ENCODE assay signal across 2 cellular contexts in the genomic region with DNA sequence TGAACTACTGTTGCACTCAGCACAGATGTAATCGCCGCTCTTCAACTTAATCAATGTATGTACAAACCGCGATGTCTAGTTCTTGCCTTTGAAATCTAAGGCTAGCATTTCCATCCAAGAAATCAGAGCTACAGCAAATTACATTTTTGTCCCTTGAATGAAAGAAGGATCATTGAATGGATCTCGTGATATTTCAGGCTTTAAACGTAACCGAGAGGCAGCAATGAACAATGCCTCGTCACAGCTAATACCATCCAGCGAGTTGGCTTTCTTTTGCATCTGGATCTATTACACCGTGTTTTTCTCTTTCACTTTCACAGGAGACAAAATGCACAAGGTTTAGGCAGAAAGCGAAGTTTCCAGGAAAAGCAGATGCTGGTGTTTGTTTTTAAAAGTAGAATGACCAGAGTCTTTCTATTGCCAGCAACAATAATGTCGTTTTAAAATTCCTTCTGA.
TF ChIP-seq lines count a peak whose summit lies in the region.

No MANE protein-coding gene starts in this region.

TF ChIP-seq in A549, 52 proteins besides CTCF, POLR2A, EP300 and RAD21 (continued from another document):
- no peak for TF ChIP-seq RCOR1 (IDR thresholded peaks at IDR 0.05; ENCODE audit: low read depth, low read length)
- TF ChIP-seq PHF8 (IDR thresholded peaks at IDR 0.05; ENCODE audit: borderline replicate concordance, low read depth), result no peak
- TF ChIP-seq CHD4 (IDR thresholded peaks at IDR 0.05; ENCODE audit: borderline replicate concordance), result no peak
- peak; percentile 64 for TF ChIP-seq CHD2 (IDR thresholded peaks at IDR 0.05; ENCODE audit: low read length, partially characterized antibody)
- TF ChIP-seq, protein P1, sequence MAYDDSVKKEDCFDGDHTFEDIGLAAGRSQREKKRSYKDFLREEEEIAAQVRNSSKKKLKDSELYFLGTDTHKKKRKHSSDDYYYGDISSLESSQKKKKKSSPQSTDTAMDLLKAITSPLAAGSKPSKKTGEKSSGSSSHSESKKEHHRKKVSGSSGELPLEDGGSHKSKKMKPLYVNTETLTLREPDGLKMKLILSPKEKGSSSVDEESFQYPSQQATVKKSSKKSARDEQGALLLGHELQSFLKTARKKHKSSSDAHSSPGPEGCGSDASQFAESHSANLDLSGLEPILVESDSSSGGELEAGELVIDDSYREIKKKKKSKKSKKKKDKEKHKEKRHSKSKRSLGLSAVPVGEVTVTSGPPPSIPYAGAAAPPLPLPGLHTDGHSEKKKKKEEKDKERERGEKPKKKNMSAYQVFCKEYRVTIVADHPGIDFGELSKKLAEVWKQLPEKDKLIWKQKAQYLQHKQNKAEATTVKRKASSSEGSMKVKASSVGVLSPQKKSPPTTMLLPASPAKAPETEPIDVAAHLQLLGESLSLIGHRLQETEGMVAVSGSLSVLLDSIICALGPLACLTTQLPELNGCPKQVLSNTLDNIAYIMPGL (CRISPR knock-in tag; IDR thresholded peaks at IDR 0.05; ENCODE audit: borderline replicate concordance), result no peak
- TF ChIP-seq ZNF302 (CRISPR knock-in tag; IDR thresholded peaks at IDR 0.05), result no peak
- TF ChIP-seq HEYL (CRISPR knock-in tag; IDR thresholded peaks at IDR 0.05), result no peak
- no peak for TF ChIP-seq EHMT2 (IDR thresholded peaks at IDR 0.05; ENCODE audit: low read depth)
- TF ChIP-seq ZC3H11A (IDR thresholded peaks at IDR 0.05), result 0 out of 2 replicates have a peak, but pooled peaks have one; percentile 5
- no peak for TF ChIP-seq JUNB (IDR thresholded peaks at IDR 0.05)
- no peak for TF ChIP-seq FOSL2 (IDR thresholded peaks at IDR 0.05)
- no peak for TF ChIP-seq FOSL2 (CRISPR knock-in tag; IDR thresholded peaks at IDR 0.05)
- TF ChIP-seq, protein P2, sequence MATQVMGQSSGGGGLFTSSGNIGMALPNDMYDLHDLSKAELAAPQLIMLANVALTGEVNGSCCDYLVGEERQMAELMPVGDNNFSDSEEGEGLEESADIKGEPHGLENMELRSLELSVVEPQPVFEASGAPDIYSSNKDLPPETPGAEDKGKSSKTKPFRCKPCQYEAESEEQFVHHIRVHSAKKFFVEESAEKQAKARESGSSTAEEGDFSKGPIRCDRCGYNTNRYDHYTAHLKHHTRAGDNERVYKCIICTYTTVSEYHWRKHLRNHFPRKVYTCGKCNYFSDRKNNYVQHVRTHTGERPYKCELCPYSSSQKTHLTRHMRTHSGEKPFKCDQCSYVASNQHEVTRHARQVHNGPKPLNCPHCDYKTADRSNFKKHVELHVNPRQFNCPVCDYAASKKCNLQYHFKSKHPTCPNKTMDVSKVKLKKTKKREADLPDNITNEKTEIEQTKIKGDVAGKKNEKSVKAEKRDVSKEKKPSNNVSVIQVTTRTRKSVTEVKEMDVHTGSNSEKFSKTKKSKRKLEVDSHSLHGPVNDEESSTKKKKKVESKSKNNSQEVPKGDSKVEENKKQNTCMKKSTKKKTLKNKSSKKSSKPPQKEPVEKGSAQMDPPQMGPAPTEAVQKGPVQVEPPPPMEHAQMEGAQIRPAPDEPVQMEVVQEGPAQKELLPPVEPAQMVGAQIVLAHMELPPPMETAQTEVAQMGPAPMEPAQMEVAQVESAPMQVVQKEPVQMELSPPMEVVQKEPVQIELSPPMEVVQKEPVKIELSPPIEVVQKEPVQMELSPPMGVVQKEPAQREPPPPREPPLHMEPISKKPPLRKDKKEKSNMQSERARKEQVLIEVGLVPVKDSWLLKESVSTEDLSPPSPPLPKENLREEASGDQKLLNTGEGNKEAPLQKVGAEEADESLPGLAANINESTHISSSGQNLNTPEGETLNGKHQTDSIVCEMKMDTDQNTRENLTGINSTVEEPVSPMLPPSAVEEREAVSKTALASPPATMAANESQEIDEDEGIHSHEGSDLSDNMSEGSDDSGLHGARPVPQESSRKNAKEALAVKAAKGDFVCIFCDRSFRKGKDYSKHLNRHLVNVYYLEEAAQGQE (IDR thresholded peaks at IDR 0.05), result peak; percentile 65; the same call in 1 of the 2 replicates
- no peak for TF ChIP-seq POLR2AphosphoS2 (conservative IDR thresholded peaks at IDR 0.05; ENCODE audit: low read length)

TF ChIP-seq in K562, 482 proteins besides CTCF, POLR2A, EP300 and RAD21 (continued from another document):
- TF ChIP-seq STAG1 (CRISPR knock-in tag; IDR thresholded peaks at IDR 0.05; ENCODE audit: borderline replicate concordance), result no peak
- no peak for TF ChIP-seq BRD4 (IDR thresholded peaks at IDR 0.05)
- TF ChIP-seq POLR2H (tag; IDR thresholded peaks at IDR 0.05; ENCODE audit: low read depth), result no peak
- TF ChIP-seq, protein P3, sequence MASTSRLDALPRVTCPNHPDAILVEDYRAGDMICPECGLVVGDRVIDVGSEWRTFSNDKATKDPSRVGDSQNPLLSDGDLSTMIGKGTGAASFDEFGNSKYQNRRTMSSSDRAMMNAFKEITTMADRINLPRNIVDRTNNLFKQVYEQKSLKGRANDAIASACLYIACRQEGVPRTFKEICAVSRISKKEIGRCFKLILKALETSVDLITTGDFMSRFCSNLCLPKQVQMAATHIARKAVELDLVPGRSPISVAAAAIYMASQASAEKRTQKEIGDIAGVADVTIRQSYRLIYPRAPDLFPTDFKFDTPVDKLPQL (IDR thresholded peaks at IDR 0.05; ENCODE audit: extremely low read depth, insufficient read length), result no peak
- TF ChIP-seq DPF2 (IDR thresholded peaks at IDR 0.05), result 0 out of 2 replicates have a peak, but pooled peaks have one; percentile 8
- TF ChIP-seq, protein P4, sequence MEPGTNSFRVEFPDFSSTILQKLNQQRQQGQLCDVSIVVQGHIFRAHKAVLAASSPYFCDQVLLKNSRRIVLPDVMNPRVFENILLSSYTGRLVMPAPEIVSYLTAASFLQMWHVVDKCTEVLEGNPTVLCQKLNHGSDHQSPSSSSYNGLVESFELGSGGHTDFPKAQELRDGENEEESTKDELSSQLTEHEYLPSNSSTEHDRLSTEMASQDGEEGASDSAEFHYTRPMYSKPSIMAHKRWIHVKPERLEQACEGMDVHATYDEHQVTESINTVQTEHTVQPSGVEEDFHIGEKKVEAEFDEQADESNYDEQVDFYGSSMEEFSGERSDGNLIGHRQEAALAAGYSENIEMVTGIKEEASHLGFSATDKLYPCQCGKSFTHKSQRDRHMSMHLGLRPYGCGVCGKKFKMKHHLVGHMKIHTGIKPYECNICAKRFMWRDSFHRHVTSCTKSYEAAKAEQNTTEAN (CRISPR knock-in tag; IDR thresholded peaks at IDR 0.05), result no peak
- TF ChIP-seq ZNF174 (CRISPR knock-in tag; IDR thresholded peaks at IDR 0.05), result no peak
- TF ChIP-seq SP2 (IDR thresholded peaks at IDR 0.05; ENCODE audit: extremely low read depth, low read depth, low read length, poor library complexity, severe bottlenecking), result no peak
- TF ChIP-seq CTBP1 (IDR thresholded peaks at IDR 0.05; ENCODE audit: borderline replicate concordance), result no peak
- no peak for TF ChIP-seq CBX8 (IDR thresholded peaks at IDR 0.05; ENCODE audit: borderline replicate concordance, extremely low read depth, low read depth, low read length, poor library complexity, severe bottlenecking)
- no peak for TF ChIP-seq PHB (CRISPR knock-in tag; IDR thresholded peaks at IDR 0.05)
- TF ChIP-seq ZNF431 (CRISPR knock-in tag; IDR thresholded peaks at IDR 0.05), result no peak
- no peak for TF ChIP-seq RBM25 (IDR thresholded peaks at IDR 0.05; ENCODE audit: low read depth, low read length, severe bottlenecking)
- TF ChIP-seq CHD2 (IDR thresholded peaks at IDR 0.05; ENCODE audit: low read depth, low read length), result peak; percentile 76; the same call in 1 of the 2 replicates
- TF ChIP-seq, protein P5, sequence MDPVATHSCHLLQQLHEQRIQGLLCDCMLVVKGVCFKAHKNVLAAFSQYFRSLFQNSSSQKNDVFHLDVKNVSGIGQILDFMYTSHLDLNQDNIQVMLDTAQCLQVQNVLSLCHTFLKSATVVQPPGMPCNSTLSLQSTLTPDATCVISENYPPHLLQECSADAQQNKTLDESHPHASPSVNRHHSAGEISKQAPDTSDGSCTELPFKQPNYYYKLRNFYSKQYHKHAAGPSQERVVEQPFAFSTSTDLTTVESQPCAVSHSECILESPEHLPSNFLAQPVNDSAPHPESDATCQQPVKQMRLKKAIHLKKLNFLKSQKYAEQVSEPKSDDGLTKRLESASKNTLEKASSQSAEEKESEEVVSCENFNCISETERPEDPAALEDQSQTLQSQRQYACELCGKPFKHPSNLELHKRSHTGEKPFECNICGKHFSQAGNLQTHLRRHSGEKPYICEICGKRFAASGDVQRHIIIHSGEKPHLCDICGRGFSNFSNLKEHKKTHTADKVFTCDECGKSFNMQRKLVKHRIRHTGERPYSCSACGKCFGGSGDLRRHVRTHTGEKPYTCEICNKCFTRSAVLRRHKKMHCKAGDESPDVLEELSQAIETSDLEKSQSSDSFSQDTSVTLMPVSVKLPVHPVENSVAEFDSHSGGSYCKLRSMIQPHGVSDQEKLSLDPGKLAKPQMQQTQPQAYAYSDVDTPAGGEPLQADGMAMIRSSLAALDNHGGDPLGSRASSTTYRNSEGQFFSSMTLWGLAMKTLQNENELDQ (CRISPR knock-in tag; IDR thresholded peaks at IDR 0.05; ENCODE audit: borderline replicate concordance), result no peak
- no peak for TF ChIP-seq ATF1 (CRISPR knock-in tag; IDR thresholded peaks at IDR 0.05)
- TF ChIP-seq ATF1 (tag; IDR thresholded peaks at IDR 0.05), result 0 out of 2 replicates have a peak, but pooled peaks have one; percentile 32
- peak; percentile 21; the same call in 1 of the 2 replicates for TF ChIP-seq PHF21A (IDR thresholded peaks at IDR 0.05; ENCODE audit: borderline replicate concordance, low read depth)
- TF ChIP-seq ZNF384 (IDR thresholded peaks at IDR 0.05; ENCODE audit: low read depth, low read length), result no peak
- TF ChIP-seq HNRNPLL (IDR thresholded peaks at IDR 0.05; ENCODE audit: low read depth, low read length, poor library complexity, severe bottlenecking), result no peak
- TF ChIP-seq ZNF79 (CRISPR knock-in tag; IDR thresholded peaks at IDR 0.05; ENCODE audit: low read depth), result no peak
- no peak; the same call in 1 of the 2 replicates for TF ChIP-seq SMARCE1 (IDR thresholded peaks at IDR 0.05)
- TF ChIP-seq, protein P6, sequence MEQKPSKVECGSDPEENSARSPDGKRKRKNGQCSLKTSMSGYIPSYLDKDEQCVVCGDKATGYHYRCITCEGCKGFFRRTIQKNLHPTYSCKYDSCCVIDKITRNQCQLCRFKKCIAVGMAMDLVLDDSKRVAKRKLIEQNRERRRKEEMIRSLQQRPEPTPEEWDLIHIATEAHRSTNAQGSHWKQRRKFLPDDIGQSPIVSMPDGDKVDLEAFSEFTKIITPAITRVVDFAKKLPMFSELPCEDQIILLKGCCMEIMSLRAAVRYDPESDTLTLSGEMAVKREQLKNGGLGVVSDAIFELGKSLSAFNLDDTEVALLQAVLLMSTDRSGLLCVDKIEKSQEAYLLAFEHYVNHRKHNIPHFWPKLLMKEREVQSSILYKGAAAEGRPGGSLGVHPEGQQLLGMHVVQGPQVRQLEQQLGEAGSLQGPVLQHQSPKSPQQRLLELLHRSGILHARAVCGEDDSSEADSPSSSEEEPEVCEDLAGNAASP (IDR thresholded peaks at IDR 0.05), result no peak
- TF ChIP-seq CHD4 (IDR thresholded peaks at IDR 0.05; ENCODE audit: insufficient read depth, insufficient replicate concordance, low read depth, low read length, poor library complexity, severe bottlenecking), result no peak
- TF ChIP-seq EHMT2 (IDR thresholded peaks at IDR 0.05), result no peak
- no peak for TF ChIP-seq RBFOX2 (IDR thresholded peaks at IDR 0.05; ENCODE audit: low read depth, low read length)
- no peak for TF ChIP-seq ZNF146 (CRISPR knock-in tag; IDR thresholded peaks at IDR 0.05; ENCODE audit: unreplicated experiment)
- TF ChIP-seq PRMT5 (CRISPR knock-in tag; IDR thresholded peaks at IDR 0.05), result no peak
- TF ChIP-seq, protein P7, sequence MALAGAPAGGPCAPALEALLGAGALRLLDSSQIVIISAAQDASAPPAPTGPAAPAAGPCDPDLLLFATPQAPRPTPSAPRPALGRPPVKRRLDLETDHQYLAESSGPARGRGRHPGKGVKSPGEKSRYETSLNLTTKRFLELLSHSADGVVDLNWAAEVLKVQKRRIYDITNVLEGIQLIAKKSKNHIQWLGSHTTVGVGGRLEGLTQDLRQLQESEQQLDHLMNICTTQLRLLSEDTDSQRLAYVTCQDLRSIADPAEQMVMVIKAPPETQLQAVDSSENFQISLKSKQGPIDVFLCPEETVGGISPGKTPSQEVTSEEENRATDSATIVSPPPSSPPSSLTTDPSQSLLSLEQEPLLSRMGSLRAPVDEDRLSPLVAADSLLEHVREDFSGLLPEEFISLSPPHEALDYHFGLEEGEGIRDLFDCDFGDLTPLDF (CRISPR knock-in tag; IDR thresholded peaks at IDR 0.05), result no peak
- peak in 1 of 2 experiments; percentile 28; a peak in 1 of 4 replicates for TF ChIP-seq KDM1A (IDR thresholded peaks at IDR 0.05)
- no peak for TF ChIP-seq HCFC1 (IDR thresholded peaks at IDR 0.05; ENCODE audit: low read depth, low read length)
- no peak for TF ChIP-seq POU5F1 (IDR thresholded peaks at IDR 0.05; ENCODE audit: borderline replicate concordance, low read depth, low read length, partially characterized antibody)
- no peak for TF ChIP-seq PTTG1 (tag; IDR thresholded peaks at IDR 0.05; ENCODE audit: low read depth)
- no peak for TF ChIP-seq SMAD1 (IDR thresholded peaks at IDR 0.05; ENCODE audit: low read depth, low read length, partially characterized antibody)
